20 cellular contexts compared by ENCODE assay signal in genomic region chr17:1542316-1542715, GRCh38.
"Had no signal": no experiment of that assay in that cellular context is flagged by ENCODE, and none has a peak within 500 bp of the region (broad histone marks: within the 10 kb centered on the region; RNA-seq: fewer than 3 reads in every experiment).

No MANE protein-coding gene starts in this region.

- H3K27me3 Mint-ChIP-seq: stimulated activated naive B cell treated with anti-CD40 and anti-IgM and Interleukin-4, amounts not matched to agents 10 μg/mL and 1 μg/mL and 100 μg/mL, for 72 hours had no signal

- H3K36me3 Mint-ChIP-seq: natural killer cell had no signal

- H3K27ac Mint-ChIP-seq: mesothelial cell of epicardium; natural killer cell; neural progenitor cell; stimulated activated naive B cell treated with anti-CD40 and anti-IgM and Interleukin-4, amounts not matched to agents 10 μg/mL and 1 μg/mL and 100 μg/mL, for 72 hours had no signal

- H3K4me3 ChIP-seq: esophagus muscularis mucosa, gastrocnemius medialis, heart right ventricle, neural progenitor cell, skin epidermis, stomach had no signal

- H3K27me3 ChIP-seq: esophagus muscularis mucosa, gastrocnemius medialis, heart right ventricle, neural progenitor cell, stomach had no signal

- ATAC-seq: gastrocnemius medialis; heart right ventricle; left lobe of liver; natural killer cell; sciatic nerve; stimulated activated naive B cell treated with anti-CD40 and anti-IgM and Interleukin-4, amounts not matched to agents 10 μg/mL and 1 μg/mL and 100 μg/mL, for 72 hours had no signal

- H3K36me3 ChIP-seq: neural progenitor cell had no signal

- H3K9me3 ChIP-seq: esophagus muscularis mucosa, gastrocnemius medialis, heart right ventricle, stomach had no signal

- H3K4me2 ChIP-seq: neural progenitor cell had no signal

- H3K9ac ChIP-seq: neural progenitor cell had no signal

- H3K4me1 Mint-ChIP-seq: mesothelial cell of epicardium, natural killer cell, neural progenitor cell had no signal

- DNase-seq: effector memory CD4-positive, alpha-beta T cell; gastrocnemius medialis; heart right ventricle; hypothalamus; kidney glomerular epithelial cell; natural killer cell; occipital lobe; stimulated activated CD4-positive, alpha-beta T cell treated with anti-CD3 and anti-CD28 coated beads, Interleukin-2, amount 100 ng/mL, for 24 hours; stimulated activated CD4-positive, alpha-beta T cell treated with anti-CD3 and anti-CD28 coated beads, Interleukin-4, amount 100 ng/mL, for 4 hours; stimulated activated naive B cell treated with anti-CD40 and anti-IgM and Interleukin-4, amounts not matched to agents 10 μg/mL and 1 μg/mL and 100 μg/mL, for 72 hours; stomach; substantia nigra; trophoblast cell had no signal

- H3K9me3 Mint-ChIP-seq: mesothelial cell of epicardium; natural killer cell; neural progenitor cell; stimulated activated naive B cell treated with anti-CD40 and anti-IgM and Interleukin-4, amounts not matched to agents 10 μg/mL and 1 μg/mL and 100 μg/mL, for 72 hours had no signal

- H3K4me1 ChIP-seq: esophagus muscularis mucosa, gastrocnemius medialis, heart right ventricle, neural progenitor cell, stomach had no signal

- H2AFZ ChIP-seq: neural progenitor cell had no signal

- H3K27ac ChIP-seq: epithelial cell of prostate, esophagus muscularis mucosa, gastrocnemius medialis, heart right ventricle, neural progenitor cell, skin epidermis, stomach had no signal

- H3K4me3 Mint-ChIP-seq: mesothelial cell of epicardium; natural killer cell; neural progenitor cell; stimulated activated naive B cell treated with anti-CD40 and anti-IgM and Interleukin-4, amounts not matched to agents 10 μg/mL and 1 μg/mL and 100 μg/mL, for 72 hours had no signal
